In genomic region chr2:218844334-218844733, GRCh38 we compare ENCODE assay signal across 11 cellular contexts. TPM values are rescaled to one million over a fixed set of nuclear protein-coding genes. Genes with fewer than 3 reads are reported as not detected.
"Had no signal": no experiment of that assay in that cellular context is flagged by ENCODE, and none has a peak within 500 bp of the region (broad histone marks: within the 10 kb centered on the region; RNA-seq: fewer than 3 reads in every experiment).

No MANE protein-coding gene starts in this region.

RNA-seq across cellular contexts. Expression of gene PRKAG3, which starts 12.7 kb away (rescaled TPM):
- total RNA-seq: OCI-LY7, PC-3, PC-9, Peyer's patch, Right ventricle myocardium inferior, Right ventricle myocardium superior, RPMI7951, SJSA1, SK-MEL-5, T-cell had no signal
- polyA plus RNA-seq: SK-N-SH had no signal

RNA-seq across cellular contexts. Expression of gene WNT6, which starts 15.3 kb away (rescaled TPM):
- total RNA-seq: PC-3, Peyer's patch, SJSA1, SK-MEL-5 had no signal

RNA-seq across cellular contexts. Expression of gene WNT10A, which starts 36.3 kb away (rescaled TPM):
- total RNA-seq: Right ventricle myocardium inferior, Right ventricle myocardium superior, SJSA1 had no signal
